ENCODE assay signal across 1 cellular context in genomic region chr1:223129229-223129851, GRCh38.
TF ChIP-seq lines count a peak whose summit lies in the region.

No MANE protein-coding gene starts in this region.

TF ChIP-seq in K562, 482 proteins besides CTCF, POLR2A, EP300 and RAD21 (continued from another document and continues in another):
- TF ChIP-seq CEBPZ (IDR thresholded peaks at IDR 0.05; ENCODE audit: borderline replicate concordance, low read depth, low read length), result no peak
- peak; percentile 56 for TF ChIP-seq CTCFL (IDR thresholded peaks at IDR 0.05; ENCODE audit: borderline replicate concordance, insufficient read depth, low read depth, low read length, poor library complexity, severe bottlenecking)
- TF ChIP-seq ZBTB43 (CRISPR knock-in tag; IDR thresholded peaks at IDR 0.05), result no peak
- TF ChIP-seq E2F3 (CRISPR knock-in tag; IDR thresholded peaks at IDR 0.05), result no peak
- no peak for TF ChIP-seq ZNF395 (CRISPR knock-in tag; IDR thresholded peaks at IDR 0.05)
- no peak for TF ChIP-seq SETDB1 (IDR thresholded peaks at IDR 0.05; ENCODE audit: low read length)
- no peak for TF ChIP-seq KDM4B (IDR thresholded peaks at IDR 0.05; ENCODE audit: borderline replicate concordance in 2 of 2, low read depth in 1 of 2)
- 0 out of 2 replicates have a peak, but pooled peaks have one; percentile 8 for TF ChIP-seq TCF7 (IDR thresholded peaks at IDR 0.05; ENCODE audit: borderline replicate concordance)
- TF ChIP-seq MTA1 (IDR thresholded peaks at IDR 0.05; ENCODE audit: borderline replicate concordance), result no peak
- no peak for TF ChIP-seq NEUROD1 (IDR thresholded peaks at IDR 0.05; ENCODE audit: borderline replicate concordance, low read depth, low read length, partially characterized antibody)
- no peak for TF ChIP-seq POLR2B (IDR thresholded peaks at IDR 0.05; ENCODE audit: low read depth, partially characterized antibody)
- TF ChIP-seq BDP1 (IDR thresholded peaks at IDR 0.05; ENCODE audit: insufficient read depth, insufficient read length), result no peak
- TF ChIP-seq ZNF717 (CRISPR knock-in tag; IDR thresholded peaks at IDR 0.05), result no peak
- no peak for TF ChIP-seq TRIM24 (IDR thresholded peaks at IDR 0.05)
- TF ChIP-seq STAT5A (IDR thresholded peaks at IDR 0.05; ENCODE audit: borderline replicate concordance, low read length), result no peak
- no peak for TF ChIP-seq KLF6 (CRISPR knock-in tag; IDR thresholded peaks at IDR 0.05; ENCODE audit: borderline replicate concordance)
- no peak for TF ChIP-seq HEY1 (CRISPR knock-in tag; IDR thresholded peaks at IDR 0.05; ENCODE audit: borderline replicate concordance)
- TF ChIP-seq NR1H2 (CRISPR knock-in tag; IDR thresholded peaks at IDR 0.05), result no peak
- no peak for TF ChIP-seq HMBOX1 (IDR thresholded peaks at IDR 0.05)
- TF ChIP-seq RCOR1 (IDR thresholded peaks at IDR 0.05; ENCODE audit: borderline replicate concordance in 1 of 2, low read depth in 2 of 2, low read length in 2 of 2), result 0 out of 4 replicates have a peak, but pooled peaks of 1 of the 2 experiments have one; percentile 9
- no peak for TF ChIP-seq E2F8 (IDR thresholded peaks at IDR 0.05; ENCODE audit: low read depth, partially characterized antibody)
- no peak for TF ChIP-seq SRF (CRISPR knock-in tag; IDR thresholded peaks at IDR 0.05)
- TF ChIP-seq RBM14 (IDR thresholded peaks at IDR 0.05; ENCODE audit: borderline replicate concordance, insufficient read depth, low read depth, low read length), result peak; percentile 68; the same call in 1 of the 2 replicates
- peak; percentile 92; the same call in 1 of the 2 replicates for TF ChIP-seq ZBTB33 (CRISPR knock-in tag; IDR thresholded peaks at IDR 0.05)
- TF ChIP-seq ZNF146 (CRISPR knock-in tag; IDR thresholded peaks at IDR 0.05; ENCODE audit: unreplicated experiment), result peak; percentile 36
- no peak for TF ChIP-seq RBM34 (IDR thresholded peaks at IDR 0.05; ENCODE audit: borderline replicate concordance, insufficient read depth, low read length)
- 0 out of 2 replicates have a peak, but pooled peaks have one; percentile 19 for TF ChIP-seq PTBP1 (IDR thresholded peaks at IDR 0.05; ENCODE audit: low read depth, low read length)
- TF ChIP-seq RFX7 (CRISPR knock-in tag; IDR thresholded peaks at IDR 0.05), result no peak
- TF ChIP-seq KAT2B (IDR thresholded peaks at IDR 0.05; ENCODE audit: low read depth, low read length), result no peak
- 0 out of 2 replicates have a peak, but pooled peaks have one; percentile 42 for TF ChIP-seq MBD1 (CRISPR knock-in tag; IDR thresholded peaks at IDR 0.05)
- TF ChIP-seq MAZ (CRISPR knock-in tag; conservative IDR thresholded peaks at IDR 0.05 in 1 of 2, IDR thresholded peaks at IDR 0.05 in 1 of 2), result peak; percentile 32 to 35; a peak in 1 of 4 replicates
- no peak for TF ChIP-seq ZNF766 (CRISPR knock-in tag; conservative IDR thresholded peaks at IDR 0.05)
- no peak for TF ChIP-seq ETV6 (IDR thresholded peaks at IDR 0.05; ENCODE audit: borderline replicate concordance in 1 of 2, low read depth in 2 of 2, low read length in 1 of 2)
- no peak for TF ChIP-seq ETV6 (CRISPR knock-in tag; IDR thresholded peaks at IDR 0.05; ENCODE audit: borderline replicate concordance)
- TF ChIP-seq GATAD2B (IDR thresholded peaks at IDR 0.05; ENCODE audit: borderline replicate concordance), result no peak
- peak; percentile 64 for TF ChIP-seq ESRRA (IDR thresholded peaks at IDR 0.05; ENCODE audit: borderline replicate concordance, low read depth)
- 0 out of 3 replicates have a peak, but pooled peaks of 1 of the 2 experiments have one; percentile 58 for TF ChIP-seq CBX3 (IDR thresholded peaks at IDR 0.05; ENCODE audit: borderline replicate concordance in 1 of 2, low read length in 2 of 2)
- peak in 1 of 2 experiments; percentile 44 for TF ChIP-seq E2F6 (IDR thresholded peaks at IDR 0.05; ENCODE audit: borderline replicate concordance in 1 of 2, extremely low read depth in 1 of 2, insufficient read depth in 1 of 2, insufficient read length in 1 of 2, low read depth in 1 of 2, low read length in 1 of 2, poor library complexity in 1 of 2, severe bottlenecking in 1 of 2)
- TF ChIP-seq ZNF408 (CRISPR knock-in tag; IDR thresholded peaks at IDR 0.05; ENCODE audit: low read depth), result no peak
- no peak for TF ChIP-seq EGR1 (conservative IDR thresholded peaks at IDR 0.05)
- no peak for TF ChIP-seq ZNF740 (CRISPR knock-in tag; IDR thresholded peaks at IDR 0.05)
- no peak for TF ChIP-seq ZNF740 (tag; IDR thresholded peaks at IDR 0.05)
- TF ChIP-seq CHCHD3 (CRISPR knock-in tag; IDR thresholded peaks at IDR 0.05), result no peak
- no peak for TF ChIP-seq ZNF695 (CRISPR knock-in tag; IDR thresholded peaks at IDR 0.05)
- no peak for TF ChIP-seq FOXM1 (IDR thresholded peaks at IDR 0.05; ENCODE audit: low read depth)
- TF ChIP-seq FOXM1 (CRISPR knock-in tag; IDR thresholded peaks at IDR 0.05; ENCODE audit: low read depth), result no peak
- no peak for TF ChIP-seq EWSR1 (IDR thresholded peaks at IDR 0.05; ENCODE audit: borderline replicate concordance, low read depth, partially characterized antibody)
- TF ChIP-seq CXXC5 (CRISPR knock-in tag; IDR thresholded peaks at IDR 0.05), result no peak
